1 cellular context compared by ENCODE assay signal in genomic region chr12:8038659-8039114, GRCh38.
TF ChIP-seq lines count a peak whose summit lies in the region.

No MANE protein-coding gene starts in this region.

TF ChIP-seq in K562, 482 proteins besides CTCF, POLR2A, EP300 and RAD21 (continued from another document):
- TF ChIP-seq, protein P1, sequence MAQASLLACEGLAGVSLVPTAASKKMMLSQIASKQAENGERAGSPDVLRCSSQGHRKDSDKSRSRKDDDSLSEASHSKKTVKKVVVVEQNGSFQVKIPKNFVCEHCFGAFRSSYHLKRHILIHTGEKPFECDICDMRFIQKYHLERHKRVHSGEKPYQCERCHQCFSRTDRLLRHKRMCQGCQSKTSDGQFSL (CRISPR knock-in tag; IDR thresholded peaks at IDR 0.05) = no peak
- TF ChIP-seq, protein P1 (tag; IDR thresholded peaks at IDR 0.05) = no peak
- TF ChIP-seq TAF9B (IDR thresholded peaks at IDR 0.05; ENCODE audit: partially characterized antibody) (no peak), ZKSCAN1 (IDR thresholded peaks at IDR 0.05; ENCODE audit: low read depth, low read length) (0 out of 2 replicates have a peak, but pooled peaks have one; percentile 50), ZFP1 (CRISPR knock-in tag; IDR thresholded peaks at IDR 0.05) (no peak), ARID4B (CRISPR knock-in tag; IDR thresholded peaks at IDR 0.05) (no peak), MEF2A (IDR thresholded peaks at IDR 0.05; ENCODE audit: control insufficient read depth, low read depth, low read length) (peak; percentile 91), MEF2D (tag; conservative IDR thresholded peaks at IDR 0.05; ENCODE audit: low read depth) (peak; percentile 95), FOXK1 (CRISPR knock-in tag; IDR thresholded peaks at IDR 0.05; ENCODE audit: borderline replicate concordance) (no peak), ZNF282 (CRISPR knock-in tag; IDR thresholded peaks at IDR 0.05) (no peak), EGR1 (conservative IDR thresholded peaks at IDR 0.05) (peak; percentile 40; the same call in 1 of the 2 replicates), NFE2L1 (tag; IDR thresholded peaks at IDR 0.05; ENCODE audit: borderline replicate concordance, low read depth) (no peak), DNMT1 (IDR thresholded peaks at IDR 0.05) (no peak), ZNF79 (CRISPR knock-in tag; IDR thresholded peaks at IDR 0.05; ENCODE audit: low read depth) (no peak), MYNN (IDR thresholded peaks at IDR 0.05) (0 out of 2 replicates have a peak, but pooled peaks have one; percentile 16), MYNN (CRISPR knock-in tag; IDR thresholded peaks at IDR 0.05) (no peak), TFAP4 (CRISPR knock-in tag; IDR thresholded peaks at IDR 0.05; ENCODE audit: borderline replicate concordance) (peak; percentile 84), ETV6 (IDR thresholded peaks at IDR 0.05; ENCODE audit: borderline replicate concordance in 1 of 2, low read depth in 2 of 2, low read length in 1 of 2) (no peak), ETV6 (CRISPR knock-in tag; IDR thresholded peaks at IDR 0.05; ENCODE audit: borderline replicate concordance) (no peak), DPF2 (IDR thresholded peaks at IDR 0.05) (0 out of 2 replicates have a peak, but pooled peaks have one; percentile 12), ILF3 (IDR thresholded peaks at IDR 0.05; ENCODE audit: borderline replicate concordance) (no peak), ZNF639 (CRISPR knock-in tag; conservative IDR thresholded peaks at IDR 0.05 in 1 of 2, IDR thresholded peaks at IDR 0.05 in 1 of 2) (no peak), SP1 (CRISPR knock-in tag; IDR thresholded peaks at IDR 0.05) (no peak), NCOA4 (IDR thresholded peaks at IDR 0.05; ENCODE audit: partially characterized antibody) (no peak), E2F6 (IDR thresholded peaks at IDR 0.05; ENCODE audit: borderline replicate concordance in 1 of 2, extremely low read depth in 1 of 2, insufficient read depth in 1 of 2, insufficient read length in 1 of 2, low read depth in 1 of 2, low read length in 1 of 2, poor library complexity in 1 of 2, severe bottlenecking in 1 of 2) (peak in 1 of 2 experiments; percentile 11), HNRNPH1 (optimal IDR thresholded peaks at IDR 0.05; ENCODE audit: low read depth, low read length) (no peak), NR4A1 (CRISPR knock-in tag; IDR thresholded peaks at IDR 0.05) (no peak), NR4A1 (tag; IDR thresholded peaks at IDR 0.05) (no peak)
